Comparison of ENCODE assay signal across 32 cellular contexts in the genomic region with DNA sequence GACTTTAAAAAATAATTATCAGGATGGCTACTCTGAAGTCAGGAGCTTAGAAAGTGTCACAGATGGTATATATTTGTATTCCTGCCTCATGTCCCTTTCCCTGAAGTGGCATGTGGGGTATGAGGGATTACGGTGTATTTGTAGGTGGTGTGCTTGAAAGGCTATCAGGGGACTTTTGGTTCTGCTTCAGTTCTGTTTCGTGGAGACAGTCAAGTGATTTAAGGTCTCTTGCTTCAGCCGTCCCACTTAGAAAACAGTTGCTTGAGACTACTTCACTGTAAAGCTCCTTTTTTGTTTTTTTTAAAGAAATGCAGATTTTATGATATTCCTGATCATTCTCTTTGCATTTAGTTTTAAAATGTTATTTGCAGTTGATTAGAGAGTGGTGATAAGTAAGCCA. TPM values are rescaled to one million over a fixed set of nuclear protein-coding genes. Genes with fewer than 3 reads are reported as not detected.
A peak's percentile ranks its signal among the peaks of the same experiment; 100 is the strongest.
DNase-seq lines count a peak whose midpoint lies in the region; ATAC-seq and TF ChIP-seq lines count a peak whose summit lies in the region.
"Had no signal": no experiment of that assay in that cellular context is flagged by ENCODE, and none has a peak within 500 bp of the region (broad histone marks: within the 10 kb centered on the region; RNA-seq: fewer than 3 reads in every experiment).

No MANE protein-coding gene starts in this region.

- no peaks in the 10 kb centered on the region for H3K9me3 ChIP-seq in tibial nerve
- H3K9me3 ChIP-seq: colonic mucosa, esophagus muscularis mucosa, prostate gland, vagina had no signal

- peaks cover 73 to 76% of the 10 kb centered on the region in 2 donors for H3K4me1 Mint-ChIP-seq in natural killer cell
- peaks cover 51 to 53% of the 10 kb centered on the region in 2 donors for H3K4me1 Mint-ChIP-seq in natural killer cell treated with Interleukin-12 subunit alpha and Interleukin-12 subunit beta and Interleukin-15 and Interleukin-18, amount 100 ng/mL, for 72 hours (ENCODE audit: low read depth in 2 of 2)
- H3K4me1 Mint-ChIP-seq in immature natural killer cell: peaks cover 10 to 86% of the 10 kb centered on the region in 2 donors

- intact Hi-C loops in natural killer cell (cut with micrococcal nuclease): no loop called here

- ATAC-seq in natural killer cell (no peak), HG02884 (IDR thresholded peaks at IDR 0.05; ENCODE audit: unreplicated experiment) (no peak)
- ATAC-seq in natural killer cell treated with Interleukin-12 subunit alpha and Interleukin-12 subunit beta and Interleukin-15 and Interleukin-18, amount 100 ng/mL, for 72 hours: no peak
- ATAC-seq: foreskin keratinocyte, heart right ventricle, K562, sciatic nerve had no signal

- no peak overlapping the region for H3K4me3 ChIP-seq in tibial nerve
- H3K4me3 ChIP-seq: colonic mucosa, esophagus muscularis mucosa, heart right ventricle, K562, prostate gland, vagina had no signal

- peak overlapping the region; percentile 43 to 84 for H3K27ac Mint-ChIP-seq in natural killer cell
- H3K27ac Mint-ChIP-seq in natural killer cell treated with Interleukin-12 subunit alpha and Interleukin-12 subunit beta and Interleukin-15 and Interleukin-18, amount 100 ng/mL, for 72 hours: peak overlapping the region in 1 of 2 donors; percentile 41
- H3K27ac Mint-ChIP-seq in immature natural killer cell: peak overlapping the region in 4 of 6 donors; percentile 34 to 59 (median 36)
- H3K27ac Mint-ChIP-seq: activated CD4-positive, alpha-beta memory T cell treated with anti-CD3 and anti-CD28 coated beads for 36 hours had no signal

- no peak overlapping the region for H3K27ac ChIP-seq in tibial nerve
- H3K27ac ChIP-seq: colonic mucosa, esophagus muscularis mucosa, foreskin keratinocyte, heart right ventricle, prostate gland, RWPE1, vagina had no signal

- no peaks in the 10 kb centered on the region for H3K27me3 ChIP-seq in tibial nerve
- H3K27me3 ChIP-seq: colonic mucosa, esophagus muscularis mucosa, foreskin keratinocyte, heart right ventricle, vagina had no signal

- TF ChIP-seq EP300 in tibial nerve (IDR thresholded peaks at IDR 0.05): no peak

- H3K4me3 Mint-ChIP-seq in natural killer cell (no peak overlapping the region), immature natural killer cell (peak overlapping the region in 1 of 5 donors; percentile 29)
- no peak overlapping the region for H3K4me3 Mint-ChIP-seq in natural killer cell treated with Interleukin-12 subunit alpha and Interleukin-12 subunit beta and Interleukin-15 and Interleukin-18, amount 100 ng/mL, for 72 hours
- H3K4me3 Mint-ChIP-seq: activated CD4-positive, alpha-beta memory T cell treated with anti-CD3 and anti-CD28 coated beads for 36 hours; activated naive CD8-positive, alpha-beta T cell; CD4-positive, CD25-positive, alpha-beta regulatory T cell had no signal

- H3K27me3 Mint-ChIP-seq in natural killer cell (ENCODE audit: low read depth in 2 of 2) (no peaks in the 10 kb centered on the region), immature natural killer cell (ENCODE audit: low read depth in 3 of 3) (no peaks in the 10 kb centered on the region)
- H3K27me3 Mint-ChIP-seq in natural killer cell treated with Interleukin-12 subunit alpha and Interleukin-12 subunit beta and Interleukin-15 and Interleukin-18, amount 100 ng/mL, for 72 hours: no peaks in the 10 kb centered on the region
- H3K27me3 Mint-ChIP-seq: activated CD4-positive, alpha-beta memory T cell treated with anti-CD3 and anti-CD28 coated beads for 36 hours; activated naive CD8-positive, alpha-beta T cell; CD4-positive, CD25-positive, alpha-beta regulatory T cell had no signal

- peaks cover 0 to 13% (median 3%) of the 10 kb centered on the region in 4 donors for H3K4me1 ChIP-seq in tibial nerve
- H3K4me1 ChIP-seq: colonic mucosa, prostate gland had no signal

- H3K36me3 ChIP-seq in tibial nerve: no peaks in the 10 kb centered on the region
- H3K36me3 ChIP-seq: colonic mucosa, esophagus muscularis mucosa, heart right ventricle, prostate gland, vagina had no signal

- no peak for TF ChIP-seq POLR2A in tibial nerve (IDR thresholded peaks at IDR 0.05)

- 90 to 93% methylated on average over 3 of the region's 3 CpGs for WGBS in tibial nerve, 2 donors

- no peak for DNase-seq in natural killer cell
- no peak for DNase-seq in natural killer cell treated with Interleukin-12 subunit alpha and Interleukin-12 subunit beta and Interleukin-15 and Interleukin-18, amount 100 ng/mL, for 72 hours (ENCODE audit: low spot score)
- peak; percentile 33 for DNase-seq in MV-4-11 (lab: John Stamatoyannopoulos, UW)
- no peak for DNase-seq in immature natural killer cell
- DNase-seq in NCI-H2107 (lab: John Stamatoyannopoulos, UW): no peak
- no peak for DNase-seq in tibial nerve (ENCODE audit: low spot score in 2 of 2)
- DNase-seq in kidney tubule cell (ENCODE audit: low spot score): no peak
- DNase-seq: activated CD4-positive, alpha-beta memory T cell treated with anti-CD3 and anti-CD28 coated beads for 36 hours; activated CD4-positive, CD25-positive, alpha-beta regulatory T cell treated with anti-CD3 and anti-CD28 coated beads, Interleukin-2, amount 50 U/mL, for 72 hours; anterior cingulate cortex; CD4-positive, CD25-positive, alpha-beta regulatory T cell; colonic mucosa; DMS153; foreskin keratinocyte; GOT3; heart right ventricle; mammary epithelial cell; NCI-H2081 treated with DMSO at 0.1 percent for 48 hours; NCI-H345; NCI-H774; stimulated activated CD4-positive, alpha-beta T cell treated with anti-CD3 and anti-CD28 coated beads, Interleukin-12 subunit alpha, Interleukin-12 subunit beta, amount 100 ng/mL, for 4 hours; stimulated activated CD4-positive, alpha-beta T cell treated with anti-CD3 and anti-CD28 coated beads, Interleukin-4, amount 100 ng/mL, for 1 hour; T-helper 1 cell had no signal

- H3K36me3 Mint-ChIP-seq in natural killer cell (no peaks in the 10 kb centered on the region), immature natural killer cell (peaks cover 10 to 28% (median 18%) of the 10 kb centered on the region in 3 donors)
- H3K36me3 Mint-ChIP-seq in natural killer cell treated with Interleukin-12 subunit alpha and Interleukin-12 subunit beta and Interleukin-15 and Interleukin-18, amount 100 ng/mL, for 72 hours: peaks cover 18% of the 10 kb centered on the region

- H3K9me3 Mint-ChIP-seq in natural killer cell (no peaks in the 10 kb centered on the region), immature natural killer cell (no peaks in the 10 kb centered on the region)
- no peaks in the 10 kb centered on the region for H3K9me3 Mint-ChIP-seq in natural killer cell treated with Interleukin-12 subunit alpha and Interleukin-12 subunit beta and Interleukin-15 and Interleukin-18, amount 100 ng/mL, for 72 hours

- TF ChIP-seq CTCF in natural killer cell (IDR thresholded peaks at IDR 0.05) (no peak), tibial nerve (IDR thresholded peaks at IDR 0.05) (no peak)

RNA-seq across cellular contexts. Expression of a gene that starts 18.3 kb away (rescaled TPM):
- total RNA-seq in natural killer cell (100 to 1,000 TPM; 359 to 395 (median 372) TPM), tibial nerve (10 to 100 TPM; 10.4 to 24.7 (median 18.8) TPM)
- total RNA-seq in natural killer cell treated with Interleukin-12 subunit alpha and Interleukin-12 subunit beta and Interleukin-15 and Interleukin-18, amount 100 ng/mL, for 72 hours: 10 to 100 TPM; 58.2 to 62.5 TPM
- 100 to 1,000 TPM in 2 of 3 donors, 10 to 100 TPM in 1; 93.9 to 150 (median 113) TPM for polyA plus RNA-seq in immature natural killer cell
- total RNA-seq: G401 had no signal

Comparison
In these comparisons a context has a peak if more than half of its experiments do, and no peak if none do; other contexts are left out.
1. RNA of a gene that starts 18.3 kb away (total RNA-seq): 359 to 395 TPM in natural killer cell; 58.2 to 62.5 TPM in natural killer cell treated with Interleukin-12 subunit alpha and Interleukin-12 subunit beta and Interleukin-15 and Interleukin-18, amount 100 ng/mL, for 72 hours and 10.4 to 24.7 TPM in tibial nerve; every median in the first group is over 4 times any median in the second.